ENCODE assay signal across 21 cellular contexts in genomic region chr17:43543300-43543699, GRCh38. TPM values are rescaled to one million over a fixed set of nuclear protein-coding genes. Genes with fewer than 3 reads are reported as not detected.
DNase-seq lines count a peak whose midpoint lies in the region; ATAC-seq, FAIRE-seq and TF ChIP-seq lines count a peak whose summit lies in the region.
"Had no signal": no experiment of that assay in that cellular context is flagged by ENCODE, and none has a peak within 500 bp of the region (broad histone marks: within the 10 kb centered on the region; RNA-seq: fewer than 3 reads in every experiment).

No MANE protein-coding gene starts in this region.

- H3K27ac ChIP-seq in HepG2 (ENCODE audit: extremely low read length, insufficient read depth, low read length) (peak overlapping the region; percentile 100), right lobe of liver (no peak overlapping the region), SJCRH30 (no peak overlapping the region)
- H3K27ac ChIP-seq: SK-N-MC, transverse colon had no signal

- H3K36me3 ChIP-seq in HepG2 (replicated peaks in 1 of 2; ENCODE audit: control insufficient read depth in 1 of 2, insufficient read depth in 2 of 2, low read length in 2 of 2) (peaks cover 6 to 41% of the 10 kb centered on the region in 2 experiments), right lobe of liver (no peaks in the 10 kb centered on the region), SJCRH30 (no peaks in the 10 kb centered on the region)
- H3K36me3 ChIP-seq: transverse colon had no signal

- peaks cover 54% of the 10 kb centered on the region for H3K27me3 Mint-ChIP-seq in activated CD4-positive, alpha-beta T cell treated with anti-CD3 and anti-CD28 coated beads, Interleukin-2, amount 10 ng/mL, durations not matched to agents 7 days and 5 days

- H2AFZ ChIP-seq in HepG2 (ENCODE audit: low read length), result no peak overlapping the region

- H3K9me3 Mint-ChIP-seq in activated CD4-positive, alpha-beta T cell treated with anti-CD3 and anti-CD28 coated beads, Interleukin-2, amount 10 ng/mL, durations not matched to agents 7 days and 5 days, result no peaks in the 10 kb centered on the region
- H3K9me3 Mint-ChIP-seq: activated T-helper 17 cell treated with anti-CD3 and anti-CD28 coated beads, Interleukin-2, amount 50 U/mL, for 72 hours had no signal

- POLR2A ChIA-PET in HepG2 (lab: Yijun Ruan, JAX), result interaction anchor here (0.6 to 28.7 kb wide), 8 partner anchors 7 to 176 kb away, joined by 3 to 1546 read pairs (median 4); partner anchors contain the start of genes DHX8 and ETV4
- POLR2A ChIA-PET in activated CD4-positive, alpha-beta T cell treated with anti-CD3 and anti-CD28 coated beads, Interleukin-2, amount 10 ng/mL, durations not matched to agents 7 days and 5 days (lab: Charles Lee), result no interaction called here

- intact Hi-C loops in HepG2 (cut with micrococcal nuclease; ENCODE audit: unreplicated experiment) (no loop called here), right lobe of liver (cut with DNase I) (no loop called here)

- H3K9me3 ChIP-seq in HepG2 (ENCODE audit: low read length), result no peaks in the 10 kb centered on the region
- H3K9me3 ChIP-seq in right lobe of liver, result no peaks in the 10 kb centered on the region
- no peaks in the 10 kb centered on the region for H3K9me3 ChIP-seq in SJCRH30 (replicated peaks)
- H3K9me3 ChIP-seq: transverse colon had no signal

- H3K4me3 ChIP-seq in HepG2 (replicated peaks in 1 of 3; ENCODE audit: insufficient read depth in 1 of 3, low read depth in 2 of 3, low read length in 3 of 3) (peak overlapping the region; percentile 84 to 89 (median 87)), right lobe of liver (no peak overlapping the region), SJCRH30 (no peak overlapping the region)
- H3K4me3 ChIP-seq: SK-N-MC, transverse colon had no signal

- H3K4me3 Mint-ChIP-seq in activated CD4-positive, alpha-beta T cell treated with anti-CD3 and anti-CD28 coated beads, Interleukin-2, amount 10 ng/mL, durations not matched to agents 7 days and 5 days, result no peak overlapping the region
- H3K4me3 Mint-ChIP-seq: activated T-helper 17 cell treated with anti-CD3 and anti-CD28 coated beads, Interleukin-2, amount 50 U/mL, for 72 hours had no signal

- no peak for TF ChIP-seq CTCF in HepG2 (CRISPR knock-in tag; IDR thresholded peaks at IDR 0.05)
- TF ChIP-seq CTCF in right lobe of liver (IDR thresholded peaks at IDR 0.05), result no peak

- CTCF ChIA-PET in HepG2 (lab: Yijun Ruan, JAX; ENCODE audit: low intra/inter-chr PET ratio, low total read pairs), result interaction anchor here (1.0 kb wide), 1 partner anchor 34 kb away, joined by 3 read pairs; no protein-coding TSS in a partner anchor
- CTCF ChIA-PET in activated CD4-positive, alpha-beta T cell treated with anti-CD3 and anti-CD28 coated beads, Interleukin-2, amount 10 ng/mL, durations not matched to agents 7 days and 5 days (lab: Charles Lee), result interaction anchor here (0.6 to 1.7 kb wide), 5 partner anchors 9 to 303 kb away, joined by 3 to 7 read pairs (median 5); partner anchors contain the start of gene DHX8

- no TSS peak for BruUV-seq in HepG2 (replicated peaks; lab: Mats Ljungman, UMichigan)

- H3K4me1 ChIP-seq in HepG2 (ENCODE audit: insufficient read depth, low read length), result peaks cover 78% of the 10 kb centered on the region
- H3K4me1 ChIP-seq in right lobe of liver, result peaks cover 0 to 15% (median 6%) of the 10 kb centered on the region in 4 donors
- peaks cover 14% of the 10 kb centered on the region for H3K4me1 ChIP-seq in SJCRH30

- H3K9ac ChIP-seq in HepG2 (ENCODE audit: insufficient read depth, low read depth, low read length), result peak overlapping the region; percentile 100

- ATAC-seq in HepG2, result no peak
- no peak for ATAC-seq in right lobe of liver
- no peak for ATAC-seq in HG03460 (IDR thresholded peaks at IDR 0.05; ENCODE audit: unreplicated experiment)
- ATAC-seq: activated T-helper 17 cell treated with anti-CD3 and anti-CD28 coated beads, Interleukin-2, amount 50 U/mL, for 72 hours; Panc1 had no signal

- no peak for DNase-seq in HepG2 (ENCODE audit: low spot score)
- no peak for DNase-seq in right lobe of liver
- DNase-seq in SJCRH30, result peak; percentile 26 to 48
- DNase-seq in islet precursor cell, result peak; percentile 79
- no peak for DNase-seq in activated CD4-positive, alpha-beta T cell treated with anti-CD3 and anti-CD28 coated beads, Interleukin-2, amount 10 ng/mL, durations not matched to agents 7 days and 5 days
- DNase-seq in mesenteric fat pad (ENCODE audit: low spot score), result no peak
- DNase-seq in NCI-H1048 (lab: John Stamatoyannopoulos, UW), result no peak
- DNase-seq: activated CD4-positive, alpha-beta T cell treated with anti-CD3 and anti-CD28 coated beads for 1 hour; caudate nucleus; effector CD4-positive, alpha-beta T cell; NCI-H1105; NCI-H748 treated with DMSO at 0.1 percent for 48 hours; retina; stimulated activated naive CD4-positive, alpha-beta T cell; transverse colon had no signal

- in situ Hi-C loops in HepG2 (cut with HindIII; ENCODE audit: extremely low pct_ligation_motif_present, low pct_unique_long_range_greater_than_20kb), result no loop called here

- peaks cover 72% of the 10 kb centered on the region for H3K79me2 ChIP-seq in HepG2 (ENCODE audit: insufficient read depth, low read length)

- no peak; a peak in 1 of 4 replicates for TF ChIP-seq POLR2A in HepG2 (IDR thresholded peaks at IDR 0.05; ENCODE audit: insufficient read depth in 1 of 2, low read depth in 2 of 2, low read length in 2 of 2)
- TF ChIP-seq POLR2A in right lobe of liver (IDR thresholded peaks at IDR 0.05), result no peak

- peaks cover 0 to 7% of the 10 kb centered on the region in 2 experiments; a peak in 1 of 5 replicates for H3K27me3 ChIP-seq in HepG2 (ENCODE audit: control insufficient read depth in 1 of 2, insufficient read depth in 2 of 2, low read length in 2 of 2)
- H3K27me3 ChIP-seq in right lobe of liver, result no peaks in the 10 kb centered on the region
- H3K27me3 ChIP-seq in SJCRH30, result no peaks in the 10 kb centered on the region

- H4K20me1 ChIP-seq in HepG2 (ENCODE audit: insufficient read depth, low read length), result peaks cover 24% of the 10 kb centered on the region

- WGBS in HepG2 (ENCODE audit: low lambda C conversion rate), result 18% methylated on average over 4 of the region's 4 CpGs
- 64% methylated on average over 2 of the region's 4 CpGs for WGBS in right lobe of liver (ENCODE audit: insufficient coverage, low coverage, low lambda C conversion rate, missing lambda C conversion rate)

- FAIRE-seq in HepG2 (lab: Jason Lieb, UNC), result no peak
- FAIRE-seq: A204.1 had no signal

- no peak for TF ChIP-seq EP300 in HepG2 (IDR thresholded peaks at IDR 0.05; ENCODE audit: low read depth in 2 of 2, low read length in 2 of 2)
- TF ChIP-seq EP300 in HepG2 (CRISPR knock-in tag; IDR thresholded peaks at IDR 0.05; ENCODE audit: borderline replicate concordance), result no peak

- TF ChIP-seq RAD21 in HepG2 (CRISPR knock-in tag; IDR thresholded peaks at IDR 0.05), result no peak

- H3K4me2 ChIP-seq in HepG2 (ENCODE audit: low read depth, low read length), result peak overlapping the region; percentile 98

- no peak overlapping the region for H3K27ac Mint-ChIP-seq in activated CD4-positive, alpha-beta T cell treated with anti-CD3 and anti-CD28 coated beads, Interleukin-2, amount 10 ng/mL, durations not matched to agents 7 days and 5 days
- H3K27ac Mint-ChIP-seq: activated T-helper 17 cell treated with anti-CD3 and anti-CD28 coated beads, Interleukin-2, amount 50 U/mL, for 72 hours; CD14-positive monocyte had no signal

- no peaks in the 10 kb centered on the region for H3K36me3 Mint-ChIP-seq in activated CD4-positive, alpha-beta T cell treated with anti-CD3 and anti-CD28 coated beads, Interleukin-2, amount 10 ng/mL, durations not matched to agents 7 days and 5 days (ENCODE audit: low read depth)

- H3K4me1 Mint-ChIP-seq in activated CD4-positive, alpha-beta T cell treated with anti-CD3 and anti-CD28 coated beads, Interleukin-2, amount 10 ng/mL, durations not matched to agents 7 days and 5 days, result peaks cover 16% of the 10 kb centered on the region

RNA-seq across cellular contexts. Expression of gene ETV4, which starts 2.8 kb away (rescaled TPM):
- 126 and 128 TPM in 2 replicates for total RNA-seq in HepG2 (2016; rRNA removed; fragmentation: Illumina TruSeq; extraction: Trizol)
- total RNA-seq in HepG2 (2016; cell fraction: cytosol; rRNA removed; fragmentation: Illumina TruSeq; extraction: Trizol; ENCODE audit: low read depth), result 59.4 and 72.0 TPM in 2 replicates
- 106 and 130 TPM in 2 replicates for total RNA-seq in HepG2 (2016; cell fraction: insoluble cytoplasmic fraction; rRNA removed; fragmentation: Illumina TruSeq; extraction: Trizol)
- 149 and 180 TPM in 2 replicates for total RNA-seq in HepG2 (2016; cell fraction: membrane; rRNA removed; fragmentation: Illumina TruSeq; extraction: Trizol)
- total RNA-seq in HepG2 (2016; cell fraction: nucleus; rRNA removed; fragmentation: Illumina TruSeq; extraction: Trizol), result 70.8 and 88.4 TPM in 2 replicates
- polyA plus RNA-seq in HepG2 (2011; rRNA removed), result 330 and 361 TPM in 2 replicates
- 170 and 232 TPM in 2 replicates for polyA plus RNA-seq in HepG2 (2011; cell fraction: cytosol; rRNA removed)
- 463 and 506 TPM in 2 replicates for polyA plus RNA-seq in HepG2 (2011; cell fraction: nucleus; rRNA removed)
- polyA plus RNA-seq in HepG2 (2012), result 277 and 289 TPM in 2 replicates
- polyA plus RNA-seq in HepG2 (2016; cell fraction: cytosol; fragmentation: Illumina TruSeq; extraction: Trizol; ENCODE audit: low read depth), result 120 and 136 TPM in 2 replicates
- polyA plus RNA-seq in HepG2 (2016; cell fraction: insoluble cytoplasmic fraction; fragmentation: Illumina TruSeq; extraction: Trizol; ENCODE audit: low read depth), result 164 and 205 TPM in 2 replicates
- 212 and 220 TPM in 2 replicates for polyA plus RNA-seq in HepG2 (2016; cell fraction: membrane; fragmentation: Illumina TruSeq; extraction: Trizol; ENCODE audit: low read depth)
- 278 and 294 TPM in 2 replicates for polyA plus RNA-seq in HepG2 (2016; cell fraction: nucleus; fragmentation: Illumina TruSeq; extraction: Trizol; ENCODE audit: insufficient read depth, low read depth)
- polyA minus RNA-seq in HepG2 (2011; rRNA and poly(A)+ RNA removed; ENCODE audit: low replicate concordance), result 3.5 and 231 TPM in 2 replicates
- 120 and 134 TPM in 2 replicates for polyA minus RNA-seq in HepG2 (2011; cell fraction: cytosol; rRNA and poly(A)+ RNA removed)
- 97.1 and 102 TPM in 2 replicates for polyA minus RNA-seq in HepG2 (2011; cell fraction: nucleus; rRNA and poly(A)+ RNA removed)
- total RNA-seq in right lobe of liver, result 1 to 10 TPM in 1 of 6 experiments, under 1 TPM in 4, not detected in 1; 0.42 to 1.4 (median 0.80) TPM
- 70.0 and 70.4 TPM in 2 replicates for total RNA-seq in SJCRH30 (2014; rRNA removed; shearing (Covaris generic))
- total RNA-seq in activated CD4-positive, alpha-beta T cell treated with anti-CD3 and anti-CD28 coated beads, Interleukin-2, amount 10 ng/mL, durations not matched to agents 7 days and 5 days, result under 1 TPM in 1 of 2 experiments, not detected in 1; 0.12 TPM
- total RNA-seq in mesenteric fat pad, result 0.48 TPM
- polyA plus RNA-seq: CD14-positive monocyte had no signal

RNA-seq across cellular contexts. Expression of gene DHX8, which starts 59.5 kb away (rescaled TPM):
- 48.9 and 66.9 TPM in 2 replicates for total RNA-seq in HepG2 (2016; rRNA removed; fragmentation: Illumina TruSeq; extraction: Trizol)
- total RNA-seq in HepG2 (2016; cell fraction: cytosol; rRNA removed; fragmentation: Illumina TruSeq; extraction: Trizol; ENCODE audit: low read depth), result 7.3 and 7.5 TPM in 2 replicates
- total RNA-seq in HepG2 (2016; cell fraction: insoluble cytoplasmic fraction; rRNA removed; fragmentation: Illumina TruSeq; extraction: Trizol), result 48.9 and 59.5 TPM in 2 replicates
- total RNA-seq in HepG2 (2016; cell fraction: membrane; rRNA removed; fragmentation: Illumina TruSeq; extraction: Trizol), result 13.7 and 14.3 TPM in 2 replicates
- total RNA-seq in HepG2 (2016; cell fraction: nucleus; rRNA removed; fragmentation: Illumina TruSeq; extraction: Trizol), result 36.4 and 38.7 TPM in 2 replicates
- polyA plus RNA-seq in HepG2 (2011; rRNA removed), result 23.6 and 24.8 TPM in 2 replicates
- 19.6 and 23.9 TPM in 2 replicates for polyA plus RNA-seq in HepG2 (2011; cell fraction: cytosol; rRNA removed)
- 28.8 and 31.8 TPM in 2 replicates for polyA plus RNA-seq in HepG2 (2011; cell fraction: nucleus; rRNA removed)
- polyA plus RNA-seq in HepG2 (2012), result 24.9 and 33.1 TPM in 2 replicates
- polyA plus RNA-seq in HepG2 (2016; cell fraction: cytosol; fragmentation: Illumina TruSeq; extraction: Trizol; ENCODE audit: low read depth), result 1.9 and 2.2 TPM in 2 replicates
- polyA plus RNA-seq in HepG2 (2016; cell fraction: insoluble cytoplasmic fraction; fragmentation: Illumina TruSeq; extraction: Trizol; ENCODE audit: low read depth), result 37.7 and 41.9 TPM in 2 replicates
- polyA plus RNA-seq in HepG2 (2016; cell fraction: membrane; fragmentation: Illumina TruSeq; extraction: Trizol; ENCODE audit: low read depth), result 4.4 and 5.7 TPM in 2 replicates
- 36.7 and 42.2 TPM in 2 replicates for polyA plus RNA-seq in HepG2 (2016; cell fraction: nucleus; fragmentation: Illumina TruSeq; extraction: Trizol; ENCODE audit: insufficient read depth, low read depth)
- 67.3 and 93.6 TPM in 2 replicates for polyA minus RNA-seq in HepG2 (2011; rRNA and poly(A)+ RNA removed; ENCODE audit: low replicate concordance)
- polyA minus RNA-seq in HepG2 (2011; cell fraction: cytosol; rRNA and poly(A)+ RNA removed), result 36.8 and 37.9 TPM in 2 replicates
- polyA minus RNA-seq in HepG2 (2011; cell fraction: nucleus; rRNA and poly(A)+ RNA removed), result 37.6 and 44.9 TPM in 2 replicates
- 10 to 100 TPM; 14.1 to 18.6 (median 17.5) TPM for total RNA-seq in right lobe of liver
- total RNA-seq in SJCRH30 (2014; rRNA removed; shearing (Covaris generic)), result 54.3 and 56.2 TPM in 2 replicates
- 10 to 100 TPM; 56.0 to 78.8 TPM for total RNA-seq in activated CD4-positive, alpha-beta T cell treated with anti-CD3 and anti-CD28 coated beads, Interleukin-2, amount 10 ng/mL, durations not matched to agents 7 days and 5 days
- 37.0 TPM for total RNA-seq in mesenteric fat pad

Comparison
In these comparisons a context has a peak if more than half of its experiments do, and no peak if none do; other contexts are left out.
1. H3K4me3 ChIP-seq: peak in HepG2 (3 of 3); none in right lobe of liver (0 of 3) and SJCRH30 (single experiment).
2. RNA of gene ETV4, which starts 2.8 kb away (total RNA-seq): 59.4 to 180 TPM in HepG2 and 70.0 to 70.4 TPM in SJCRH30; 0.42 to 1.4 TPM in right lobe of liver, 0.48 TPM in mesenteric fat pad (single experiment) and 0.12 TPM in activated CD4-positive, alpha-beta T cell treated with anti-CD3 and anti-CD28 coated beads, Interleukin-2, amount 10 ng/mL, durations not matched to agents 7 days and 5 days; every median in the first group is over 10 times any median in the second.
3. DNase-seq: peak in SJCRH30 (2 of 2) and islet precursor cell (single experiment); none in HepG2 (single experiment), right lobe of liver (0 of 3), activated CD4-positive, alpha-beta T cell treated with anti-CD3 and anti-CD28 coated beads, Interleukin-2, amount 10 ng/mL, durations not matched to agents 7 days and 5 days (single experiment), mesenteric fat pad (single experiment) and NCI-H1048 (single experiment).